In the genomic region with DNA sequence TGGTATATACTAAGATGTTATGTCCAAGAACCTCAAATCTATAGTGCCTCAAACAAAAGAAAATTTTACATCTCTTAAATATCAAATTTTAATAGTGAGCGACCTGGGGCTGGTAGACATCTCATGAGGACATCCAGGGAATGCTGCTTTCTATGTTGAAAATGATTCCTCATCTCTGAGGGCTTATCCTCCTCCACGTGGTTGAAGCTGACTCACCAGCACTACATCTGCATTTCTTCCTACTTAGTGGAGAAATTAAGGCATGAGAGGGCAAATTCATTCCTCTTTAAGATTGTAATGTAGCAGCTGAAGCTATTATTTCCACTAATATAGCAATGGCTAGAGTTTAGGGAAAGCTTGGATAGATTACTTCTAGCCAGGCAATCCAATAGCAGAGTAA, we compare ENCODE assay signal across 21 cellular contexts.
"Had no signal": no experiment of that assay in that cellular context is flagged by ENCODE, and none has a peak within 500 bp of the region (broad histone marks: within the 10 kb centered on the region; RNA-seq: fewer than 3 reads in every experiment).

No MANE protein-coding gene starts in this region.

- H3K4me1 ChIP-seq: heart right ventricle, spleen, upper lobe of left lung had no signal

- H3K27me3 Mint-ChIP-seq: activated CD4-positive, alpha-beta T cell treated with anti-CD3 and anti-CD28 coated beads, Interleukin-2, amount 10 ng/mL, durations not matched to agents 7 days and 5 days; activated naive CD4-positive, alpha-beta T cell treated with anti-CD3 and anti-CD28 coated beads, Interleukin-2, amount 50 U/mL, for 24 hours; memory B cell; T-helper 17 cell had no signal

- H3K9me3 ChIP-seq: mucosa of descending colon, upper lobe of left lung had no signal

- H3K4me3 ChIP-seq: cardiac muscle cell, heart right ventricle, mucosa of descending colon, spleen, upper lobe of left lung had no signal

- H3K27ac ChIP-seq: cardiac muscle cell, heart right ventricle, spleen, upper lobe of left lung, WERI-Rb-1 had no signal

- DNase-seq: activated CD4-positive, alpha-beta T cell treated with anti-CD3 and anti-CD28 coated beads, Interleukin-2, amount 10 ng/mL, durations not matched to agents 7 days and 5 days; activated CD4-positive, CD25-positive, alpha-beta regulatory T cell treated with anti-CD3 and anti-CD28 coated beads, Interleukin-2, amount 50 U/mL, for 72 hours; activated CD8-positive, alpha-beta T cell treated with anti-CD3 and anti-CD28 coated beads, Interleukin-2, amount 10 ng/mL, durations not matched to agents 7 days and 5 days; activated gamma-delta T cell treated with Interleukin-2 at 50 U/mL for 16 hours; cortex of kidney; heart right ventricle; islet precursor cell; left cardiac atrium; mucosa of descending colon; nephron progenitor cell; occipital lobe; spleen; stimulated activated CD4-positive, alpha-beta T cell treated with anti-CD3 and anti-CD28 coated beads, Interleukin-4, amount 100 ng/mL, for 1 hour; stimulated activated naive CD4-positive, alpha-beta T cell treated with Interleukin-2 at 50 U/mL for 16 hours; T-helper 17 cell; upper lobe of left lung; WERI-Rb-1 had no signal

- H3K27me3 ChIP-seq: cardiac muscle cell, heart right ventricle, spleen, upper lobe of left lung had no signal

- H3K36me3 ChIP-seq: cardiac muscle cell, heart right ventricle, spleen, upper lobe of left lung, WERI-Rb-1 had no signal

- H3K9me3 Mint-ChIP-seq: activated CD4-positive, alpha-beta T cell treated with anti-CD3 and anti-CD28 coated beads, Interleukin-2, amount 10 ng/mL, durations not matched to agents 7 days and 5 days; activated naive CD4-positive, alpha-beta T cell treated with anti-CD3 and anti-CD28 coated beads, Interleukin-2, amount 50 U/mL, for 24 hours; activated T-helper 1 cell treated with anti-CD3 and anti-CD28 coated beads, Interleukin-12 subunit alpha, Interleukin-12 subunit beta, Interleukin-2, Interleukin-4 antibody, amounts not matched to agents 30 ng/mL and 10 ng/mL and 1 ng/mL, durations not matched to agents 14 hours and 24 hours and 36 hours had no signal

- H3K36me3 Mint-ChIP-seq: activated naive CD4-positive, alpha-beta T cell treated with anti-CD3 and anti-CD28 coated beads, Interleukin-2, amount 50 U/mL, for 24 hours; memory B cell had no signal

- ATAC-seq: activated CD8-positive, alpha-beta T cell treated with anti-CD3 and anti-CD28 coated beads, Interleukin-2, amount 10 ng/mL, durations not matched to agents 7 days and 5 days; heart right ventricle; left cardiac atrium; mucosa of descending colon; T-helper 17 cell had no signal

- H3K4me1 Mint-ChIP-seq: activated CD4-positive, alpha-beta T cell treated with anti-CD3 and anti-CD28 coated beads, Interleukin-2, amount 10 ng/mL, durations not matched to agents 7 days and 5 days; activated naive CD4-positive, alpha-beta T cell treated with anti-CD3 and anti-CD28 coated beads, Interleukin-2, amount 50 U/mL, for 24 hours; memory B cell; nephron progenitor cell; T-helper 17 cell had no signal

- H3K27ac Mint-ChIP-seq: activated CD4-positive, alpha-beta T cell treated with anti-CD3 and anti-CD28 coated beads, Interleukin-2, amount 10 ng/mL, durations not matched to agents 7 days and 5 days; activated CD8-positive, alpha-beta T cell treated with anti-CD3 and anti-CD28 coated beads, Interleukin-2, amount 10 ng/mL, durations not matched to agents 7 days and 5 days; activated naive CD4-positive, alpha-beta T cell treated with anti-CD3 and anti-CD28 coated beads, Interleukin-2, amount 50 U/mL, for 24 hours; activated T-helper 1 cell treated with anti-CD3 and anti-CD28 coated beads, Interleukin-12 subunit alpha, Interleukin-12 subunit beta, Interleukin-2, Interleukin-4 antibody, amounts not matched to agents 30 ng/mL and 10 ng/mL and 1 ng/mL, durations not matched to agents 14 hours and 24 hours and 36 hours; memory B cell; nephron progenitor cell; T-helper 17 cell had no signal

- H3K4me3 Mint-ChIP-seq: activated CD4-positive, alpha-beta T cell treated with anti-CD3 and anti-CD28 coated beads, Interleukin-2, amount 10 ng/mL, durations not matched to agents 7 days and 5 days; activated CD8-positive, alpha-beta T cell treated with anti-CD3 and anti-CD28 coated beads, Interleukin-2, amount 10 ng/mL, durations not matched to agents 7 days and 5 days; activated naive CD4-positive, alpha-beta T cell treated with anti-CD3 and anti-CD28 coated beads, Interleukin-2, amount 50 U/mL, for 24 hours; activated T-helper 1 cell treated with anti-CD3 and anti-CD28 coated beads, Interleukin-12 subunit alpha, Interleukin-12 subunit beta, Interleukin-2, Interleukin-4 antibody, amounts not matched to agents 30 ng/mL and 10 ng/mL and 1 ng/mL, durations not matched to agents 14 hours and 24 hours and 36 hours; memory B cell; nephron progenitor cell; T-helper 17 cell had no signal
